2 cellular contexts compared by ENCODE assay signal in genomic region chr6:128455959-128456358, GRCh38.
A peak's percentile ranks its signal among the peaks of the same experiment; 100 is the strongest.
TF ChIP-seq lines count a peak whose summit lies in the region.

No MANE protein-coding gene starts in this region.

TF ChIP-seq in HepG2, 621 proteins besides CTCF, POLR2A, EP300 and RAD21 (continued from another document):
- TF ChIP-seq ATF7 (IDR thresholded peaks at IDR 0.05) (peak; percentile 91), ATF7 (CRISPR knock-in tag; IDR thresholded peaks at IDR 0.05) (no peak), NFYB (CRISPR knock-in tag; IDR thresholded peaks at IDR 0.05) (no peak)

TF ChIP-seq in GM12878, 131 proteins besides CTCF, POLR2A, EP300 and RAD21 (continued from another document):
- no peak for TF ChIP-seq ZBTB33 (IDR thresholded peaks at IDR 0.05)
- 0 out of 2 replicates have a peak, but pooled peaks have one; percentile 14 for TF ChIP-seq ATF7 (IDR thresholded peaks at IDR 0.05; ENCODE audit: low read depth)
- no peak for TF ChIP-seq ETV6 (conservative IDR thresholded peaks at IDR 0.05 in 1 of 2, IDR thresholded peaks at IDR 0.05 in 1 of 2; ENCODE audit: borderline replicate concordance in 1 of 2, low read depth in 1 of 2)
